In the genomic region with DNA sequence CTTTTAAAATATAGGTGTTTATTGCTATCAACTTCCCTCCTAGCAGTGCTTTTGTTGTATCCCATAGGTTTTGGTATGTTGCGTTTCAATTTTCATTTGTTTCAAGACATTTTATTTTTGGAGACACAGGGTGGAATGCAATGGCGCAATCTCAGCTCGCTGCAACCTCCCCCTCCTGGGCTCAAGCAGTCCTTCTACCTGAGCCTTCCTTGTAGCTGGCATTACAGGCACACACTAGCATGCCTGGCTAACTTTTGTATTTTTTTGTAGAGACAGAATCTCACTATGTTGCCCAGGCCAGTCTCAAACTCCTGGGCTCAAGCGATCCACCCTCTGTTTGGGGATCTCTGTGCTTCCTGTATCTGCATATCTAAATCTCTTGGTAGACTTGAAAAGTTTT, we compare ENCODE assay signal across 17 cellular contexts.
"Had no signal": no experiment of that assay in that cellular context is flagged by ENCODE, and none has a peak within 500 bp of the region (broad histone marks: within the 10 kb centered on the region; RNA-seq: fewer than 3 reads in every experiment).

No MANE protein-coding gene starts in this region.

- H3K27me3 ChIP-seq: esophagus muscularis mucosa, gastrocnemius medialis, pancreas, uterus had no signal

- H3K36me3 ChIP-seq: gastrocnemius medialis, pancreas, uterus had no signal

- H3K27ac ChIP-seq: epithelial cell of prostate, esophagus muscularis mucosa, gastrocnemius medialis, pancreas, uterus had no signal

- DNase-seq: effector memory CD4-positive, alpha-beta T cell; gastrocnemius medialis; immature natural killer cell; left ventricle myocardium superior; naive thymus-derived CD4-positive, alpha-beta T cell; occipital lobe; pancreas; right cardiac atrium; stimulated activated CD4-positive, alpha-beta T cell treated with anti-CD3 and anti-CD28 coated beads, Interleukin-2, amount 100 ng/mL, for 48 hours; stimulated activated naive CD4-positive, alpha-beta T cell treated with Interleukin-2 at 50 U/mL for 16 hours; uterus had no signal

- ATAC-seq: gastrocnemius medialis; left ventricle myocardium superior; naive thymus-derived CD4-positive, alpha-beta T cell; pancreas; right cardiac atrium had no signal

- H3K4me3 Mint-ChIP-seq: immature natural killer cell; naive thymus-derived CD4-positive, alpha-beta T cell; neural crest cell; type B pancreatic cell had no signal

- H3K9me3 ChIP-seq: esophagus muscularis mucosa, gastrocnemius medialis, pancreas, uterus had no signal

- H3K27me3 Mint-ChIP-seq: naive thymus-derived CD4-positive, alpha-beta T cell; progenitor cell of endocrine pancreas; type B pancreatic cell had no signal

- H3K4me1 ChIP-seq: esophagus muscularis mucosa, gastrocnemius medialis, pancreas, uterus had no signal

- H3K27ac Mint-ChIP-seq: naive thymus-derived CD4-positive, alpha-beta T cell; progenitor cell of endocrine pancreas; type B pancreatic cell had no signal

- H3K9me3 Mint-ChIP-seq: immature natural killer cell; naive thymus-derived CD4-positive, alpha-beta T cell; neural crest cell; type B pancreatic cell had no signal

- H3K4me3 ChIP-seq: esophagus muscularis mucosa, gastrocnemius medialis, pancreas, smooth muscle cell, uterus had no signal
